In the genomic region with DNA sequence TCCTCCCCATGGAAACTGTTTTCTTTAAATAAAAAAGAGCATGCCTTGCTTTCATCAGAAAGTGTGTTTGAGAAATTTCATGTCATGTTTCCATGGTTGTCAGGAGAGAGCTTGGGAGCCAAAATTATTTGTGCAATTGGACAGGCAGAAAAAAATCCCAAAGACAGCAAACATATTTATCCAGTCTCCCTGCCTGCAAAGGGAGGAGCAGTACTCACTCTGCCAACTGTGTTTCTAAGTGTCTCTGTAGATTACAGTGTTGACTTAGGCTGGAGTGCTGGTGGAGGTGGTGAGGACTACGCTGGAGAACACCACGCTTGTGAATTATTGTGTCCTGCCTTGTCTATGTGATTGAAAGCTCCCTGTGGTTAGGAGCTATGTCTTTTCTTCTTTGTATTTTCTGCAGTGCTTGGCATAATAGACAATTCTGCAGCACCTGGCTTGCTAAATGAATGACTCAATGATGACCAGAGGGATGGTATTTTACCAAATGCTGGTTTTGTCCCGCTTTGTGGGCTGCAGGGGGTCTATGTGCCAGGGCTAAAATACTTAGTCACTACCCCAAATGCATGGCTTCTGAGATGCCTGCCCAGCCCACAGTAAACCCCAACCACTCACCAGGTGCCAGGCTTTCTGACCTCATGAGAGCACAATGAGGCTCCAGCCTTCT, we compare ENCODE assay signal across 12 cellular contexts. TPM values are rescaled to one million over a fixed set of nuclear protein-coding genes. Genes with fewer than 3 reads are reported as not detected.
DNase-seq lines count a peak whose midpoint lies in the region; ATAC-seq and TF ChIP-seq lines count a peak whose summit lies in the region.
"Had no signal": no experiment of that assay in that cellular context is flagged by ENCODE, and none has a peak within 500 bp of the region (broad histone marks: within the 10 kb centered on the region; RNA-seq: fewer than 3 reads in every experiment).

No MANE protein-coding gene starts in this region.

- DNase-seq in EH (ENCODE audit: low read depth) (peak; percentile 47), RPMI7951 (ENCODE audit: low read depth) (peak; percentile 71), Right ventricle myocardium superior (no peak), psoas muscle (no peak), HFFc6 (no peak), NCI-H1436 treated with DMSO at 0.1 percent for 48 hours (lab: John Stamatoyannopoulos, UW) (no peak), NCI-H1048 (lab: John Stamatoyannopoulos, UW) (no peak)

- no peak overlapping the region for H3K27ac Mint-ChIP-seq in HFFc6
- H3K27ac Mint-ChIP-seq: IgD-negative memory B cell had no signal

- WGBS in psoas muscle, 3 donors, result 61 to 85% (median 68%) methylated on average over 3 of the region's 3 CpGs

- TF ChIP-seq CTCF in psoas muscle (IDR thresholded peaks at IDR 0.05), result no peak
- TF ChIP-seq CTCF in HFFc6 (IDR thresholded peaks at IDR 0.05), result no peak

- H3K36me3 Mint-ChIP-seq in HFFc6 (ENCODE audit: low read depth), result peaks cover 4% of the 10 kb centered on the region; the same call in 1 of the 2 replicates

- ATAC-seq in Right ventricle myocardium superior (ENCODE audit: poor library complexity) (peak; percentile 92), psoas muscle (peak in 3 of 4 donors; percentile 43 to 54 (median 53)), HG03097 (IDR thresholded peaks at IDR 0.05; ENCODE audit: low FRiP score, unreplicated experiment) (no peak)

- H3K9me3 ChIP-seq in psoas muscle, result no peaks in the 10 kb centered on the region
- H3K9me3 ChIP-seq: BLaER1 had no signal

- H3K4me1 ChIP-seq in psoas muscle, result peaks cover 29% of the 10 kb centered on the region
- H3K4me1 ChIP-seq: BLaER1 had no signal

- no peak overlapping the region for H3K27ac ChIP-seq in psoas muscle
- H3K27ac ChIP-seq: BLaER1, hepatocyte had no signal

- no peak overlapping the region for H3K4me3 Mint-ChIP-seq in HFFc6
- H3K4me3 Mint-ChIP-seq: central memory CD8-positive, alpha-beta T cell; IgD-negative memory B cell had no signal

- H3K36me3 ChIP-seq in psoas muscle (ENCODE audit: insufficient read depth in 1 of 2, low read depth in 1 of 2), result no peaks in the 10 kb centered on the region
- H3K36me3 ChIP-seq: BLaER1 had no signal

- no peaks in the 10 kb centered on the region for H3K9me3 Mint-ChIP-seq in HFFc6
- H3K9me3 Mint-ChIP-seq: central memory CD8-positive, alpha-beta T cell; IgD-negative memory B cell had no signal

- H3K27me3 Mint-ChIP-seq in HFFc6 (ENCODE audit: insufficient read depth), result peaks cover 3% of the 10 kb centered on the region
- H3K27me3 Mint-ChIP-seq: IgD-negative memory B cell had no signal

- intact Hi-C loops in Right ventricle myocardium superior (cut with DNase I) (no loop called here), psoas muscle (cut with DNase I) (no loop called here)

- H3K4me1 Mint-ChIP-seq in HFFc6 (ENCODE audit: low read depth), result no peaks in the 10 kb centered on the region; the same call in 1 of the 2 replicates
- H3K4me1 Mint-ChIP-seq: central memory CD8-positive, alpha-beta T cell had no signal

- no peaks in the 10 kb centered on the region for H3K27me3 ChIP-seq in psoas muscle (ENCODE audit: insufficient read depth in 3 of 3, low read length in 2 of 3)
- H3K27me3 ChIP-seq: BLaER1, hepatocyte had no signal

- H3K4me3 ChIP-seq in psoas muscle, result no peak overlapping the region
- H3K4me3 ChIP-seq: BLaER1, hepatocyte had no signal

RNA-seq across cellular contexts. Expression of a gene that starts 50.8 kb away (rescaled TPM):
- total RNA-seq in RPMI7951 (2014; rRNA removed; shearing (Covaris generic)), result 9.6 and 17.3 TPM in 2 replicates
- 7.4 TPM for total RNA-seq in Right ventricle myocardium superior
- total RNA-seq in psoas muscle, result 10 to 100 TPM in 1 of 4 donors, 1 to 10 TPM in 3; 3.6 to 15.4 (median 4.6) TPM
- polyA plus RNA-seq in psoas muscle, result 1 to 10 TPM; 1.1 to 3.8 (median 1.8) TPM
- total RNA-seq in HFFc6 (2021; fragmentation: NEBNext Ultra II Directional; extraction: Animal tissue kit (Norgen Biotek cat#: 25700)), result 10 to 100 TPM in 4 of 6 experiments, 1 to 10 TPM in 2; 7.0 to 15.1 (median 13.2) TPM

Comparison
In these comparisons a context has a peak if more than half of its experiments do, and no peak if none do; other contexts are left out.
1. DNase-seq: peak in EH (single experiment) and RPMI7951 (single experiment); none in Right ventricle myocardium superior (single experiment), psoas muscle (0 of 2), HFFc6 (single experiment), NCI-H1436 treated with DMSO at 0.1 percent for 48 hours (single experiment) and NCI-H1048 (single experiment).